8 cellular contexts compared by ENCODE assay signal in the genomic region with DNA sequence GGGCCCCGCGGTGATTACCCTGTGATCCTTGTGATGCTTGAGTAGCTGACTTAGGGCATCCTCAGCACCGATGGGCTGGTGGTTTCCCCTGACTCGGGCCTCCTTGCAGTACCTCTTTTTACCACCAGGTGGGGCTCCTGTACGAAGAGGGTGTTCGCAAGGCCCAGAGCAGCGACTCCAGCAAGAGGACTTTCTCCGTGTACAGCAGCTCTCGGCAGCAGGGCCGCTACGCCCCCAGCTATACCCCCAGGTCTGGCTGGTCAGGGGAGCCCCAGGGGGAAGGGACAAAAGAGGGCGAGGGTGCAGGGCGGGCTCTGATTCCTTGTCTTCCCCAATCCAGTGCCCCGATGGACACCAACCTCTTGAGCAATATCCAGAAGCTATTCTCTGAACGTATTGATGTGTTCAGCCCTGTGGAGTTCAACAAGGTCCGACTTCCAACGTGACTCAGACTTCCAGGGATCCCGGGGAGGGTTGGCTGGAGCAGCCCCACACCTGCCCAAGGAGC. TPM values are rescaled to one million over a fixed set of nuclear protein-coding genes. Genes with fewer than 3 reads are reported as not detected.
A peak's percentile ranks its signal among the peaks of the same experiment; 100 is the strongest.
DNase-seq lines count a peak whose midpoint lies in the region; ATAC-seq and TF ChIP-seq lines count a peak whose summit lies in the region.

No MANE protein-coding gene starts in this region.

- H3K4me1 ChIP-seq in DOHH2 (ENCODE audit: control insufficient read depth, low read length), result peaks cover 39% of the 10 kb centered on the region
- peaks cover 41% of the 10 kb centered on the region for H3K4me1 ChIP-seq in OCI-LY7 (ENCODE audit: insufficient read depth, low read length, poor library complexity, severe bottlenecking)
- H3K4me1 ChIP-seq in mucosa of descending colon (ENCODE audit: low read depth), result peaks cover 23% of the 10 kb centered on the region

- peaks cover 28% of the 10 kb centered on the region for H3K36me3 Mint-ChIP-seq in endothelial cell (ENCODE audit: low read depth, unreplicated experiment)

- H3K27ac Mint-ChIP-seq in endothelial cell (ENCODE audit: unreplicated experiment), result no peak overlapping the region

- no TSS peak for BruUV-seq in OCI-LY7 (replicated peaks; lab: Mats Ljungman, UMichigan)

- intact Hi-C loops in OCI-LY7 (cut with micrococcal nuclease; ENCODE audit: unreplicated experiment) (loop anchor here (1.0 to 10.0 kb wide), 5 partner anchors 71 to 336 kb away; partner anchors contain the start of genes CAPN1, CDC42EP2 and SF1), mucosa of descending colon (cut with DNase I, micrococcal nuclease) (no loop called here)

- H3K36me3 ChIP-seq in DOHH2 (ENCODE audit: control insufficient read depth, low read length), result peaks cover 49% of the 10 kb centered on the region
- H3K36me3 ChIP-seq in OCI-LY7 (ENCODE audit: insufficient read depth, low read length), result peaks cover 36% of the 10 kb centered on the region
- peaks cover 5% of the 10 kb centered on the region for H3K36me3 ChIP-seq in mucosa of descending colon (ENCODE audit: low read depth)

- H3K9me3 ChIP-seq in DOHH2 (ENCODE audit: control insufficient read depth, insufficient read depth, low read length) (no peaks in the 10 kb centered on the region), OCI-LY7 (ENCODE audit: low read length) (no peaks in the 10 kb centered on the region), mucosa of descending colon (no peaks in the 10 kb centered on the region)

- peaks cover 9% of the 10 kb centered on the region for H3K4me1 Mint-ChIP-seq in endothelial cell (ENCODE audit: unreplicated experiment)

- ATAC-seq in mucosa of descending colon (peak; percentile 65), HG02588 (IDR thresholded peaks at IDR 0.05; ENCODE audit: unreplicated experiment) (no peak)

- CTCF ChIA-PET in OCI-LY7 (lab: Charles Lee; ENCODE audit: unreplicated experiment), result interaction anchor here (0.5 kb wide), 1 partner anchor 99 kb away, joined by 3 read pairs; no protein-coding TSS in a partner anchor

- POLR2A ChIA-PET in OCI-LY7 (lab: Charles Lee), result interaction anchor here (0.7 to 2.2 kb wide), 4 partner anchors 12 to 308 kb away, joined by 3 to 14 read pairs (median 3); partner anchors contain the start of gene POLA2

- H3K4me3 Mint-ChIP-seq in endothelial cell (ENCODE audit: unreplicated experiment), result no peak overlapping the region

- H4K20me1 ChIP-seq in DOHH2 (ENCODE audit: control insufficient read depth, insufficient read depth, low read depth, low read length) (no peaks in the 10 kb centered on the region), OCI-LY7 (ENCODE audit: insufficient read depth, low read length) (peaks cover 8% of the 10 kb centered on the region; the same call in 1 of the 2 replicates)

- peak overlapping the region; percentile 27; the same call in 1 of the 2 replicates for H3K4me3 ChIP-seq in DOHH2 (ENCODE audit: low read length)
- no peak overlapping the region for H3K4me3 ChIP-seq in OCI-LY7 (ENCODE audit: low read depth, low read length, poor library complexity, severe bottlenecking)
- H3K4me3 ChIP-seq in mucosa of descending colon, result no peak overlapping the region

- H3K27me3 Mint-ChIP-seq in endothelial cell (ENCODE audit: unreplicated experiment), result peaks cover 22% of the 10 kb centered on the region

- peaks cover 13% of the 10 kb centered on the region for H3F3A ChIP-seq in DOHH2 (ENCODE audit: control insufficient read depth, insufficient read depth)

- peak; percentile 90 for DNase-seq in KG1 (lab: John Stamatoyannopoulos, UW)
- peak; percentile 87 for DNase-seq in OCI-LY7 (ENCODE audit: low spot score)
- DNase-seq in activated CD8-positive, alpha-beta memory T cell treated with anti-CD3 and anti-CD28 coated beads, Interleukin-2, amount 50 U/mL, for 24 hours (ENCODE audit: extremely low read depth), result peak; percentile 91
- DNase-seq in endothelial cell (ENCODE audit: low spot score), result peak; percentile 98
- peak; percentile 87 to 95 (median 93) for DNase-seq in mucosa of descending colon
- DNase-seq in stimulated activated CD8-positive, alpha-beta memory T cell treated with anti-CD3 and anti-CD28 coated beads, Interleukin-4, amount 100 ng/mL, for 4 hours (ENCODE audit: low read depth in 2 of 2, low spot score in 1 of 2), result peak; percentile 81 to 100

- no peaks in the 10 kb centered on the region for H3K9me3 Mint-ChIP-seq in endothelial cell (ENCODE audit: unreplicated experiment)

- peaks cover 33% of the 10 kb centered on the region for H3K79me2 ChIP-seq in DOHH2 (ENCODE audit: control insufficient read depth, low read length)
- no peaks in the 10 kb centered on the region for H3K79me2 ChIP-seq in OCI-LY7 (ENCODE audit: insufficient read depth, low read depth, low read length)

- H3K27ac ChIP-seq in DOHH2 (ENCODE audit: low read depth, low read length), result peak overlapping the region; percentile 28
- peak overlapping the region; percentile 36 for H3K27ac ChIP-seq in OCI-LY7 (ENCODE audit: low read depth, low read length, poor library complexity, severe bottlenecking)

- peak overlapping the region; percentile 61 for H3K4me2 ChIP-seq in DOHH2 (ENCODE audit: low read length)
- no peak overlapping the region for H3K4me2 ChIP-seq in OCI-LY7 (ENCODE audit: low read length)

- H3K9me2 ChIP-seq in DOHH2 (replicated peaks; ENCODE audit: control insufficient read depth, low read length), result no peaks in the 10 kb centered on the region
- H3K9me2 ChIP-seq in OCI-LY7 (ENCODE audit: insufficient read depth, low read length), result no peaks in the 10 kb centered on the region

- peak; percentile 92 for TF ChIP-seq CTCF in DOHH2 (IDR thresholded peaks at IDR 0.05; ENCODE audit: low read depth, low read length, poor library complexity, severe bottlenecking)
- peak; percentile 93 for TF ChIP-seq CTCF in OCI-LY7 (conservative IDR thresholded peaks at IDR 0.05; ENCODE audit: low read length)
- TF ChIP-seq CTCF in endothelial cell (IDR thresholded peaks at IDR 0.05; ENCODE audit: unreplicated experiment), result peak; percentile 99
- TF ChIP-seq CTCF in mucosa of descending colon (IDR thresholded peaks at IDR 0.05), result peak; percentile 100

- H2AFZ ChIP-seq in OCI-LY7 (ENCODE audit: low read length), result no peak overlapping the region

- H3K27me3 ChIP-seq in DOHH2 (ENCODE audit: control insufficient read depth, low read length), result no peaks in the 10 kb centered on the region

RNA-seq across cellular contexts. Expression of gene TM7SF2, which starts 1.3 kb away (rescaled TPM):
- 25.8 and 30.1 TPM in 2 replicates for total RNA-seq in OCI-LY7 (2014; rRNA removed; shearing (Covaris generic))
- total RNA-seq in OCI-LY7 (2022) (46.7 and 54.1 TPM in 2 replicates), endothelial cell (ENCODE audit: unreplicated experiment) (35.6 TPM), mucosa of descending colon (10 to 100 TPM; 13.1 to 25.7 (median 23.6) TPM)

RNA-seq across cellular contexts. Expression of gene ZNHIT2, which starts 7.1 kb away (rescaled TPM):
- 29.9 and 32.4 TPM in 2 replicates for total RNA-seq in OCI-LY7 (2014; rRNA removed; shearing (Covaris generic))
- total RNA-seq in OCI-LY7 (2022), result 10.7 and 11.5 TPM in 2 replicates
- total RNA-seq in endothelial cell (ENCODE audit: unreplicated experiment), result 6.0 TPM
- 1 to 10 TPM; 5.1 to 8.3 (median 6.0) TPM for total RNA-seq in mucosa of descending colon

RNA-seq across cellular contexts. Expression of gene FAU, which starts 11.5 kb away (rescaled TPM):
- 1,573 and 1,628 TPM in 2 replicates for total RNA-seq in OCI-LY7 (2014; rRNA removed; shearing (Covaris generic))
- total RNA-seq in OCI-LY7 (2022), result 1,401 and 1,406 TPM in 2 replicates
- total RNA-seq in endothelial cell (ENCODE audit: unreplicated experiment), result 998 TPM
- total RNA-seq in mucosa of descending colon, result 100 to 1,000 TPM; 680 to 873 (median 705) TPM

RNA-seq across cellular contexts. Expression of gene MRPL49, which starts 11.7 kb away (rescaled TPM):
- total RNA-seq in OCI-LY7 (2014; rRNA removed; shearing (Covaris generic)), result 81.6 and 83.2 TPM in 2 replicates
- total RNA-seq in OCI-LY7 (2022) (65.2 and 67.2 TPM in 2 replicates), endothelial cell (ENCODE audit: unreplicated experiment) (40.2 TPM), mucosa of descending colon (10 to 100 TPM; 42.6 to 48.5 (median 45.4) TPM)

RNA-seq across cellular contexts. Expression of gene VPS51, which starts 14.4 kb away (rescaled TPM):
- total RNA-seq in OCI-LY7 (2014; rRNA removed; shearing (Covaris generic)), result 214 and 221 TPM in 2 replicates
- total RNA-seq in OCI-LY7 (2022), result 119 and 146 TPM in 2 replicates
- 161 TPM for total RNA-seq in endothelial cell (ENCODE audit: unreplicated experiment)
- total RNA-seq in mucosa of descending colon, result 100 to 1,000 TPM; 149 to 200 (median 156) TPM
